ENCODE assay signal across 8 cellular contexts in genomic region chr16:50354629-50355456, GRCh38. TPM values are rescaled to one million over a fixed set of nuclear protein-coding genes. Genes with fewer than 3 reads are reported as not detected.
DNase-seq lines count a peak whose midpoint lies in the region; ATAC-seq, FAIRE-seq and TF ChIP-seq lines count a peak whose summit lies in the region.

No MANE protein-coding gene starts in this region.

- peaks cover 0 to 11% (median 7%) of the 10 kb centered on the region in 3 donors for H3K36me3 ChIP-seq in pancreas
- peaks cover 45% of the 10 kb centered on the region for H3K36me3 ChIP-seq in MG63

- no peak overlapping the region for H3K4me3 Mint-ChIP-seq in chondrocyte (ENCODE audit: unreplicated experiment)

- 75 to 78% methylated on average over 11 of the region's 11 CpGs for WGBS in pancreas, 2 donors

- no peak overlapping the region for H3K27ac Mint-ChIP-seq in chondrocyte (ENCODE audit: unreplicated experiment)

- peak in 1 of 4 donors; percentile 38 for ATAC-seq in pancreas

- DNase-seq in NAMALWA (ENCODE audit: low spot score), result peak; percentile 48
- DNase-seq in chondrocyte (ENCODE audit: low spot score), result no peak
- no peak for DNase-seq in pancreas
- DNase-seq in OCI-M2 (lab: John Stamatoyannopoulos, UW; ENCODE audit: unreplicated experiment), result no peak
- DNase-seq in H4 (ENCODE audit: low spot score), result no peak
- DNase-seq in MG63, result no peak
- DNase-seq in KG1 (lab: John Stamatoyannopoulos, UW), result no peak

- peaks cover under 1 to 3% (median 2%) of the 10 kb centered on the region in 3 donors for H3K4me1 ChIP-seq in pancreas

- no peak overlapping the region for H3K27ac ChIP-seq in pancreas

- no peaks in the 10 kb centered on the region for H3K9me3 Mint-ChIP-seq in chondrocyte (ENCODE audit: low read depth)

- peak; percentile 95 for FAIRE-seq in G401.6 (lab: Jason Lieb, UNC)
- FAIRE-seq in pancreas (lab: Jason Lieb, UNC), result peak; percentile 75

- peak; percentile 95 for TF ChIP-seq CTCF in chondrocyte (IDR thresholded peaks at IDR 0.05)
- peak; percentile 14 to 50 (median 32) for TF ChIP-seq CTCF in pancreas (IDR thresholded peaks at IDR 0.05)

- H3K27me3 ChIP-seq in pancreas, result no peaks in the 10 kb centered on the region
- no peaks in the 10 kb centered on the region for H3K27me3 ChIP-seq in MG63

- no peaks in the 10 kb centered on the region for H3K9me3 ChIP-seq in pancreas
- H3K9me3 ChIP-seq in MG63, result no peaks in the 10 kb centered on the region; the same call in 1 of the 2 replicates

- no peaks in the 10 kb centered on the region for H3K4me1 Mint-ChIP-seq in chondrocyte (ENCODE audit: low read depth)

- H3K36me3 Mint-ChIP-seq in chondrocyte (ENCODE audit: low read depth), result peaks cover 11% of the 10 kb centered on the region

- no peak overlapping the region for H3K4me3 ChIP-seq in pancreas
- H3K4me3 ChIP-seq in MG63, result no peak overlapping the region

- H3K27me3 Mint-ChIP-seq in chondrocyte (ENCODE audit: low read depth), result no peaks in the 10 kb centered on the region

- intact Hi-C loops in pancreas (cut with DNase I), result loop anchor here in 1 of 3 donors (5.0 kb wide), 1 partner anchor 143 kb away; no protein-coding TSS in a partner anchor

RNA-seq across cellular contexts. Expression of gene BRD7, which starts 13.9 kb away (rescaled TPM):
- 47.6 to 59.4 TPM (median 52.7 TPM) in 3 replicates for total RNA-seq in chondrocyte
- 10 to 100 TPM; 25.4 to 40.4 (median 32.4) TPM for total RNA-seq in pancreas
- polyA plus RNA-seq in pancreas, result 10 to 100 TPM; 23.4 to 34.2 TPM
- total RNA-seq in H4 (2014; rRNA removed; shearing (Covaris generic)), result 34.7 and 43.8 TPM in 2 replicates
- 23.6 and 39.1 TPM in 2 replicates for total RNA-seq in MG63 (2014; rRNA removed; shearing (Covaris generic); ENCODE audit: low replicate concordance)
